Comparison of ENCODE assay signal across 8 cellular contexts in the genomic region with DNA sequence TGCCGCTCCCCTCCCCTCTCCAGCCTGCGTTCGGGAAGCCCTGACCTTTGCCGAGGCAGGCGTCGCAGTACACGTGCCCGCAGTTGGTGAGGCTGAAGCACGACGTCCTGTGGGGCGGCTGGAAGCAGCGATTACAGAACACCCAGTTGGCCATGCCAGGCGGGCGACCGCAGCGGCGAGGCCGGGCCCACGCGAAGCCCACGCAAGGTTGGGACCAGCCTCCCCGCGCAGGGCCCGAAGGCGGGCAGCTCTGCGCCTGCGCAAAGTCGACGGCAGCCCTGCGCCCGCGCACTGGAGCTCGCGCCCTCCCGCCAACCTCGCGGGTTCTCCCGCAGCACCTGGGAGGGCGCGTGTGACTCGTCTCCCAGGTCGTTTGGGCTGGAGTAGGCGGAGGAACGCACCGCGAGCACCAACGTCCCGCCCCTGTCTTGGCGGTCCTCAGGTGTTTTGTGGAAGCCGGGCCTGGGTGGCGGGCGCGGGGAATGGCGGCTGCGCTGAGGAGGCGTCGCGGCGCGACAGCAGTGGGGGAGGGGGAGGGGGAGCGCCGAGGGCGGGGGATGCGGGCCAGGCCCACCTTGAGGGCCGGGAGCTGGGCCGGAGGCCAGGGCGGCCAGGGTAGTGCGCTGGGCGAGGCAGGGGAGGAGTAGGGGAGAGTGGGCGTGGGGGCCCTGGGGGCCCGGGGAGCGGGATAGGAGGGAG. TPM values are rescaled to one million over a fixed set of nuclear protein-coding genes. Genes with fewer than 3 reads are reported as not detected.
DNase-seq lines count a peak whose midpoint lies in the region; ATAC-seq lines count a peak whose summit lies in the region.

A gene with protein sequence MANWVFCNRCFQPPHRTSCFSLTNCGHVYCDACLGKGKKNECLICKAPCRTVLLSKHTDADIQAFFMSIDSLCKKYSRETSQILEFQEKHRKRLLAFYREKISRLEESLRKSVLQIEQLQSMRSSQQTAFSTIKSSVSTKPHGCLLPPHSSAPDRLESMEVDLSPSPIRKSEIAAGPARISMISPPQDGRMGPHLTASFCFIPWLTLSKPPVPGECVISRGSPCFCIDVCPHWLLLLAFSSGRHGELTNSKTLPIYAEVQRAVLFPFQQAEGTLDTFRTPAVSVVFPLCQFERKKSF (minus strand): TSS at position 254 of the 699 bp plus-strand sequence. CDS start 100 bp downstream, at position 154.

- no peak within 1 kb of the TSS for H3K9ac ChIP-seq in HUES6 (ENCODE audit: low read length)

- no peak within 1 kb of the TSS for H3K27ac Mint-ChIP-seq in activated T-cell treated with anti-CD3 and anti-CD28 coated beads, Interleukin-2, amount 50 U/mL, for 72 hours

- H3K36me3 ChIP-seq in HUES6 (ENCODE audit: control insufficient read depth, insufficient read depth, low read length) = no peaks in the 10 kb centered on the region

- ATAC-seq in activated T-cell treated with anti-CD3 and anti-CD28 coated beads, Interleukin-2, amount 50 U/mL, for 72 hours (replicated peaks in 1 of 2) = peak; percentile 75 to 76
- ATAC-seq in left ventricle myocardium superior = peak; percentile 66
- ATAC-seq in GM18519 (IDR thresholded peaks at IDR 0.05; ENCODE audit: low FRiP score, unreplicated experiment) = no peak

- DNase-seq in activated T-cell treated with anti-CD3 and anti-CD28 coated beads, Interleukin-2, amount 50 U/mL, for 72 hours = peak; percentile 32 to 49
- DNase-seq in left ventricle myocardium superior (peak; percentile 53), NCI-H2171 treated with DMSO at 0.1 percent for 48 hours (lab: John Stamatoyannopoulos, UW) (no peak), foreskin melanocyte (no peak), NCI-H345 treated with DMSO at 0.1 percent for 48 hours (lab: John Stamatoyannopoulos, UW; ENCODE audit: unreplicated experiment) (no peak)
- peak in 2 of 3 donors; percentile 4 to 14 for DNase-seq in stimulated activated CD4-positive, alpha-beta T cell treated with anti-CD3 and anti-CD28 coated beads, Interleukin-12 subunit alpha, Interleukin-12 subunit beta, amount 100 ng/mL, for 48 hours (ENCODE audit: low read depth in 2 of 3, low spot score in 1 of 3)

- H3K9me3 Mint-ChIP-seq in activated T-cell treated with anti-CD3 and anti-CD28 coated beads, Interleukin-2, amount 50 U/mL, for 72 hours = no peaks in the 10 kb centered on the region

- H3K27ac ChIP-seq in HUES6 (ENCODE audit: low read depth, low read length) = no peak within 1 kb of the TSS

- H3K4me1 Mint-ChIP-seq in activated T-cell treated with anti-CD3 and anti-CD28 coated beads, Interleukin-2, amount 50 U/mL, for 72 hours (ENCODE audit: low read depth) = no peaks in the 10 kb centered on the region

- H3K9me3 ChIP-seq in HUES6 (ENCODE audit: control insufficient read depth, insufficient read depth, low read depth, low read length) = no peaks in the 10 kb centered on the region

- peak within 1 kb of the TSS; percentile 59 for H3K4me3 ChIP-seq in HUES6 (ENCODE audit: low read depth, low read length)

- H3K4me1 ChIP-seq in HUES6 (ENCODE audit: control insufficient read depth, insufficient read depth, low read length) = no peaks in the 10 kb centered on the region

- H3K4me3 Mint-ChIP-seq in activated T-cell treated with anti-CD3 and anti-CD28 coated beads, Interleukin-2, amount 50 U/mL, for 72 hours = peak within 1 kb of the TSS in 1 of 2 donors; percentile 70

- H3K27me3 ChIP-seq in HUES6 (ENCODE audit: control insufficient read depth, insufficient read depth, low read length) = peaks cover 66% of the 10 kb centered on the region

- intact Hi-C loops in left ventricle myocardium superior (cut with micrococcal nuclease) = no loop called here

- peaks cover 26% of the 10 kb centered on the region for H3K27me3 Mint-ChIP-seq in activated T-cell treated with anti-CD3 and anti-CD28 coated beads, Interleukin-2, amount 50 U/mL, for 72 hours (ENCODE audit: low read depth)

- H3K36me3 Mint-ChIP-seq in activated T-cell treated with anti-CD3 and anti-CD28 coated beads, Interleukin-2, amount 50 U/mL, for 72 hours (ENCODE audit: insufficient read depth in 2 of 2) = no peaks in the 10 kb centered on the region

RNA-seq across cellular contexts. Expression of the gene that starts here (rescaled TPM):
- 1 to 10 TPM; 2.3 to 3.9 TPM for total RNA-seq in activated T-cell treated with anti-CD3 and anti-CD28 coated beads, Interleukin-2, amount 50 U/mL, for 72 hours
- total RNA-seq in left ventricle myocardium superior = 0.62 TPM

Comparison
In these comparisons a context has a peak if more than half of its experiments do, and no peak if none do; other contexts are left out.
1. Peak in DNase-seq and ATAC-seq in left ventricle myocardium superior; RNA of the gene not detected or under 1 TPM.
2. DNase-seq: peak in activated T-cell treated with anti-CD3 and anti-CD28 coated beads, Interleukin-2, amount 50 U/mL, for 72 hours (2 of 2) and stimulated activated CD4-positive, alpha-beta T cell treated with anti-CD3 and anti-CD28 coated beads, Interleukin-12 subunit alpha, Interleukin-12 subunit beta, amount 100 ng/mL, for 48 hours (2 of 3); none in NCI-H2171 treated with DMSO at 0.1 percent for 48 hours (single experiment), foreskin melanocyte (single experiment) and NCI-H345 treated with DMSO at 0.1 percent for 48 hours (single experiment).